ENCODE assay signal across 9 cellular contexts in genomic region chr17:60154616-60155426, GRCh38. TPM values are rescaled to one million over a fixed set of nuclear protein-coding genes. Genes with fewer than 3 reads are reported as not detected.
DNase-seq lines count a peak whose midpoint lies in the region; ATAC-seq and TF ChIP-seq lines count a peak whose summit lies in the region.
"Had no signal": no experiment of that assay in that cellular context is flagged by ENCODE, and none has a peak within 500 bp of the region (broad histone marks: within the 10 kb centered on the region; RNA-seq: fewer than 3 reads in every experiment).

No MANE protein-coding gene starts in this region.

- H3K4me3 Mint-ChIP-seq in natural killer cell: no peak overlapping the region

- ATAC-seq in GM21381 (IDR thresholded peaks at IDR 0.05; ENCODE audit: unreplicated experiment): no peak
- ATAC-seq in GM19351 (IDR thresholded peaks at IDR 0.05; ENCODE audit: unreplicated experiment): no peak
- no peak for ATAC-seq in natural killer cell
- ATAC-seq in GM18520 (IDR thresholded peaks at IDR 0.05; ENCODE audit: unreplicated experiment): no peak

- DNase-seq in Daoy (ENCODE audit: low read depth): peak; percentile 51
- peak; percentile 67 for DNase-seq in RPMI7951 (ENCODE audit: low read depth)
- peak; percentile 69 to 86 for DNase-seq in fibroblast of lung (ENCODE audit: low read depth in 2 of 2)
- peak; percentile 81 for DNase-seq in posterior vena cava (ENCODE audit: low spot score)
- DNase-seq in natural killer cell: no peak
- DNase-seq: trophoblast cell had no signal

- H3K27me3 ChIP-seq in fibroblast of lung (ENCODE audit: control insufficient read depth, insufficient read depth, low read length): peaks cover 36% of the 10 kb centered on the region

- no peaks in the 10 kb centered on the region for H4K20me1 ChIP-seq in fibroblast of lung (ENCODE audit: control insufficient read depth, extremely low read depth, insufficient read depth, low read length)

- H3K4me3 ChIP-seq in fibroblast of lung (replicated peaks in 1 of 4; ENCODE audit: control extremely low read depth in 1 of 4, insufficient read depth in 1 of 4, low read depth in 3 of 4, low read length in 4 of 4): no peak overlapping the region

- no peak overlapping the region for H3K27ac Mint-ChIP-seq in natural killer cell

- H3K9ac ChIP-seq in fibroblast of lung (ENCODE audit: insufficient read depth, low read length): no peak overlapping the region

- H3K4me1 Mint-ChIP-seq in natural killer cell: peaks cover 6 to 9% of the 10 kb centered on the region in 2 donors

- H3K79me2 ChIP-seq in fibroblast of lung (ENCODE audit: control insufficient read depth, insufficient read depth, low read length): no peaks in the 10 kb centered on the region

- peaks cover 27% of the 10 kb centered on the region in 2 donors for H3K27me3 Mint-ChIP-seq in natural killer cell (ENCODE audit: low read depth in 2 of 2)

- no peaks in the 10 kb centered on the region for H3K4me1 ChIP-seq in fibroblast of lung (ENCODE audit: control insufficient read depth, extremely low read depth, insufficient read depth, low read length)

- intact Hi-C loops in posterior vena cava (cut with DNase I) (no loop called here), natural killer cell (cut with micrococcal nuclease) (no loop called here)

- H3K9me3 ChIP-seq in fibroblast of lung (ENCODE audit: control insufficient read depth, insufficient read depth, low read depth, low read length): no peaks in the 10 kb centered on the region

- no peaks in the 10 kb centered on the region for H3K9me3 Mint-ChIP-seq in natural killer cell

- TF ChIP-seq CTCF in fibroblast of lung (conservative IDR thresholded peaks at IDR 0.05 in 1 of 2, IDR thresholded peaks at IDR 0.05 in 1 of 2; ENCODE audit: low read depth in 1 of 2, low read length in 2 of 2) (no peak), natural killer cell (IDR thresholded peaks at IDR 0.05) (no peak)

- H3K27ac ChIP-seq in fibroblast of lung (ENCODE audit: insufficient read depth, low read length): no peak overlapping the region

- H2AFZ ChIP-seq in fibroblast of lung (ENCODE audit: low read length): no peak overlapping the region

- H3K4me2 ChIP-seq in fibroblast of lung (ENCODE audit: extremely low read depth, insufficient read depth, low read length): no peak overlapping the region

- no peaks in the 10 kb centered on the region for H3K36me3 Mint-ChIP-seq in natural killer cell

- H3K36me3 ChIP-seq in fibroblast of lung (ENCODE audit: control insufficient read depth, insufficient read depth, low read length): no peaks in the 10 kb centered on the region

RNA-seq across cellular contexts. Expression of gene CA4, which starts 5.0 kb away (rescaled TPM):
- not detected in 2 replicates for total RNA-seq in Daoy (2014; rRNA removed; shearing (Covaris generic))
- total RNA-seq in RPMI7951 (2014; rRNA removed; shearing (Covaris generic)): not detected in 2 replicates
- total RNA-seq in fibroblast of lung: under 0.01 TPM in 1 of 2 replicates, not detected in the other
- polyA plus RNA-seq in fibroblast of lung: not detected in 2 replicates
- polyA plus RNA-seq in fibroblast of lung (2012): not detected in 2 replicates
- polyA minus RNA-seq in fibroblast of lung (ENCODE audit: low replicate concordance): not detected in 2 replicates
- total RNA-seq in posterior vena cava: 1 to 10 TPM; 2.9 to 7.0 TPM
- 1 to 10 TPM in 1 of 3 donors, not detected in 2; 1.3 TPM for total RNA-seq in natural killer cell
